ENCODE assay signal across 19 cellular contexts in the genomic region with DNA sequence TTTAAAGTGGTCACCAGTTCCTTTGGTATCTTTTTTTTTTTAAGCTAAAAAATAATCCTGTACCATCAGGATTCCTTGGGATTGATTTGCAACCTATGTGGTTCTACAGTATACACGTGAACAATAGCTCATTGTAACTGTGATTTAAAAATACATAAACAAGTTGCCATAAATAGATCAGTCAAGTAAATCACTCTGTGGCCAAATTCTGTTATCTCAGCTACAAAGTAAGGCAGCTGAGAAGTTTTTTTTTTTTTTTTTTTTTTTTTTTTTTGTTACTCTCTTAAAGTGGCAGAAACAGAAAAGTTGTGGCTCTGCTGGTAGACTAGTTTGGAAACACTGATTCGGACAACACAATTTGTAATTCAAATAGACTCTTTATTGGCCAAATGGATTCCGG.
DNase-seq lines count a peak whose midpoint lies in the region; ATAC-seq, FAIRE-seq and TF ChIP-seq lines count a peak whose summit lies in the region.
"Had no signal": no experiment of that assay in that cellular context is flagged by ENCODE, and none has a peak within 500 bp of the region (broad histone marks: within the 10 kb centered on the region; RNA-seq: fewer than 3 reads in every experiment).

No MANE protein-coding gene starts in this region.

- no TSS peak for BruUV-seq in PC-3 (replicated peaks; lab: Mats Ljungman, UMichigan)

- TF ChIP-seq CTCF in PC-3 (conservative IDR thresholded peaks at IDR 0.05; ENCODE audit: low read depth, low read length): no peak
- TF ChIP-seq CTCF in osteoblast (IDR thresholded peaks at IDR 0.05; ENCODE audit: extremely low read depth, low read depth, low read length): no peak

- H3K27me3 ChIP-seq in PC-3 (ENCODE audit: low read length): no peaks in the 10 kb centered on the region
- H3K27me3 ChIP-seq in osteoblast (ENCODE audit: insufficient read depth, low read length): no peaks in the 10 kb centered on the region
- H3K27me3 ChIP-seq: breast epithelium, Peyer's patch, tibial artery had no signal

- peaks cover 38 to 76% (median 46%) of the 10 kb centered on the region in 5 donors for H3K27me3 Mint-ChIP-seq in naive thymus-derived CD8-positive, alpha-beta T cell

- no peaks in the 10 kb centered on the region for H3K36me3 ChIP-seq in PC-3 (ENCODE audit: low read depth, low read length)
- no peaks in the 10 kb centered on the region for H3K36me3 ChIP-seq in osteoblast (ENCODE audit: insufficient read depth, low read length)
- H3K36me3 ChIP-seq: breast epithelium, Peyer's patch, tibial artery had no signal

- CTCF ChIA-PET in PC-3 (lab: Charles Lee): interaction anchor here (1.0 to 2.2 kb wide), 3 partner anchors 796 to 853 kb away, joined by 4 to 11 read pairs (median 6); no protein-coding TSS in a partner anchor

- ATAC-seq in PC-3: no peak
- peak; percentile 29 for ATAC-seq in left ventricle myocardium superior
- no peak for ATAC-seq in naive thymus-derived CD8-positive, alpha-beta T cell
- ATAC-seq: effector memory CD8-positive, alpha-beta T cell had no signal

- peak overlapping the region; percentile 78; the same call in 1 of the 2 replicates for H3K4me3 ChIP-seq in PC-3 (ENCODE audit: low read length)
- no peak overlapping the region for H3K4me3 ChIP-seq in osteoblast (ENCODE audit: insufficient read depth, low read length)

- no peak for TF ChIP-seq POLR2A in H54 (IDR thresholded peaks at IDR 0.05; ENCODE audit: low read depth, low read length)

- peak overlapping the region; percentile 93 for H3K4me2 ChIP-seq in PC-3 (ENCODE audit: low read length)
- peak overlapping the region; percentile 91 for H3K4me2 ChIP-seq in osteoblast (ENCODE audit: insufficient read depth, low read length)

- H4K20me1 ChIP-seq in PC-3 (ENCODE audit: low read length) (no peaks in the 10 kb centered on the region), osteoblast (ENCODE audit: insufficient read depth, low read length) (peaks cover 55% of the 10 kb centered on the region)

- H3K79me2 ChIP-seq in PC-3 (ENCODE audit: low read length): peaks cover 36% of the 10 kb centered on the region
- peaks cover 32% of the 10 kb centered on the region for H3K79me2 ChIP-seq in osteoblast (ENCODE audit: insufficient read depth, low read length)

- H3K27ac Mint-ChIP-seq in naive thymus-derived CD8-positive, alpha-beta T cell: no peak overlapping the region
- H3K27ac Mint-ChIP-seq: activated naive CD4-positive, alpha-beta T cell treated with anti-CD3 and anti-CD28 coated beads for 36 hours; T-cell had no signal

- no peak overlapping the region for H2AFZ ChIP-seq in PC-3 (ENCODE audit: low read length)
- H2AFZ ChIP-seq in osteoblast (ENCODE audit: low read length): no peak overlapping the region

- POLR2A ChIA-PET in PC-3 (lab: Charles Lee; ENCODE audit: unreplicated experiment): interaction anchor here (0.6 kb wide), 1 partner anchor 831 kb away, joined by 8 read pairs; no protein-coding TSS in a partner anchor
- POLR2A ChIA-PET in naive thymus-derived CD8-positive, alpha-beta T cell (lab: Charles Lee): no interaction called here

- peak; percentile 43 for FAIRE-seq in H54 (lab: Jason Lieb, UNC)
- no peak for FAIRE-seq in HTR-8/SVneo (lab: Jason Lieb, UNC)

- no peak for DNase-seq in H54 (ENCODE audit: insufficient read length, low spot score)
- no peak for DNase-seq in PC-3
- DNase-seq in left ventricle myocardium superior: no peak
- DNase-seq in osteoblast (ENCODE audit: insufficient read length, low spot score, missing footprints): no peak
- no peak for DNase-seq in naive thymus-derived CD8-positive, alpha-beta T cell
- no peak for DNase-seq in HPDE6-E6E7 (ENCODE audit: extremely low spot score)
- no peak for DNase-seq in HTR-8/SVneo (ENCODE audit: insufficient read length, low spot score)
- DNase-seq in stimulated activated CD4-positive, alpha-beta T cell treated with anti-CD3 and anti-CD28 coated beads, Interleukin-2, amount 100 ng/mL, for 48 hours: no peak
- DNase-seq: activated naive CD4-positive, alpha-beta T cell treated with anti-CD3 and anti-CD28 coated beads for 36 hours; C1 segment of cervical spinal cord; effector memory CD8-positive, alpha-beta T cell; KBM-7; mucosa of descending colon; NCI-H146; NCI-H524 treated with DMSO at 0.1 percent for 48 hours; Peyer's patch; T-cell; tibial artery had no signal

- H3K4me1 ChIP-seq in PC-3 (ENCODE audit: insufficient read depth, low read length) (peaks cover 18% of the 10 kb centered on the region; the same call in 1 of the 2 replicates), osteoblast (ENCODE audit: insufficient read depth, low read length) (peaks cover 26% of the 10 kb centered on the region)
- H3K4me1 ChIP-seq: breast epithelium had no signal

- intact Hi-C loops in PC-3 (cut with micrococcal nuclease): loop anchor here (2.0 to 10.0 kb wide), 3 partner anchors 102 to 680 kb away; a partner anchor contains a TSS
- intact Hi-C loops in left ventricle myocardium superior (cut with micrococcal nuclease): loop anchor here (2.0 to 10.0 kb wide), 2 partner anchors 84 to 850 kb away; no protein-coding TSS in a partner anchor

- no peak overlapping the region for H3K9ac ChIP-seq in PC-3 (ENCODE audit: low read length)

- H3K36me3 Mint-ChIP-seq in naive thymus-derived CD8-positive, alpha-beta T cell: peaks cover 0 to 6% (median 5%) of the 10 kb centered on the region in 3 donors
- H3K36me3 Mint-ChIP-seq: T-cell had no signal

- no peaks in the 10 kb centered on the region for H3F3A ChIP-seq in PC-3 (ENCODE audit: low read length, unreplicated experiment)

- peaks cover 5 to 35% (median 12%) of the 10 kb centered on the region in 4 donors for H3K4me1 Mint-ChIP-seq in naive thymus-derived CD8-positive, alpha-beta T cell

- H3K9me3 Mint-ChIP-seq in naive thymus-derived CD8-positive, alpha-beta T cell: no peaks in the 10 kb centered on the region
- H3K9me3 Mint-ChIP-seq: activated naive CD4-positive, alpha-beta T cell treated with anti-CD3 and anti-CD28 coated beads for 36 hours; effector memory CD8-positive, alpha-beta T cell; T-cell had no signal

- H3K4me3 Mint-ChIP-seq in naive thymus-derived CD8-positive, alpha-beta T cell: peak overlapping the region in 1 of 10 donors; percentile 17

- H3K9me3 ChIP-seq in PC-3 (ENCODE audit: low read length) (no peaks in the 10 kb centered on the region), osteoblast (ENCODE audit: low read depth, low read length) (no peaks in the 10 kb centered on the region)
- H3K9me3 ChIP-seq: breast epithelium, mucosa of descending colon, Peyer's patch, tibial artery had no signal

- H3K9me2 ChIP-seq in PC-3 (replicated peaks; ENCODE audit: low read length): no peaks in the 10 kb centered on the region

- H3K27ac ChIP-seq in PC-3 (ENCODE audit: low read length): no peak overlapping the region
- H3K27ac ChIP-seq in osteoblast (ENCODE audit: low read depth, low read length): no peak overlapping the region
